ENCODE assay signal across 20 cellular contexts in the genomic region with DNA sequence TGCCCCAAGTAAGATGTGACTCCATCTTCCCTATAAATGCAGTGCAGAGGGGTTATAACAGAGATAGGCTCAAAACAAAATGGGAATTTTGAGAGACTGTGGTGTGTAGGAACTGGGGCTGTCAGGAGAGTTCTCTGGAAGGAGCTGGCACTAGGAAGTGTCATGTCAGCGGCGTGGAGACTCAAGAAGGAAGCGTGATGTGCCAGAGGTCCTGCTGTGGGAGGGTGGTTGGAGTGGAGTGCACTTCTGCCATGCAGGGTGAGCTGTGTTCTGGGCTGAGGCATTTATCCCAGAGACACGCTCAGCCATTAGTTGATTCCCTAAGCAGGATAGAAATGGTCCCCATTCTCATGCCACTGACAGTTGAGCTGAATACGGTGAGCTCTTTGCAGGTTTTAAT. TPM values are rescaled to one million over a fixed set of nuclear protein-coding genes. Genes with fewer than 3 reads are reported as not detected.
DNase-seq lines count a peak whose midpoint lies in the region; ATAC-seq and TF ChIP-seq lines count a peak whose summit lies in the region.
"Had no signal": no experiment of that assay in that cellular context is flagged by ENCODE, and none has a peak within 500 bp of the region (broad histone marks: within the 10 kb centered on the region; RNA-seq: fewer than 3 reads in every experiment).

No MANE protein-coding gene starts in this region.

- H2AFZ ChIP-seq in H9 (ENCODE audit: low read length), result no peak overlapping the region

- H4K8ac ChIP-seq in H9 (replicated peaks; ENCODE audit: insufficient read length, low read depth, low read length), result no peak overlapping the region

- H4K5ac ChIP-seq in H9 (ENCODE audit: insufficient read length, low read depth, low read length), result no peak overlapping the region

- H3K36me3 ChIP-seq in right lobe of liver (peaks cover 0 to 3% (median 0%) of the 10 kb centered on the region in 4 donors), upper lobe of right lung (no peaks in the 10 kb centered on the region)
- H3K36me3 ChIP-seq: BE2C had no signal

- no peak overlapping the region for H3K27ac Mint-ChIP-seq in H9
- H3K27ac Mint-ChIP-seq: CD4-positive, alpha-beta memory T cell had no signal

- H2BK5ac ChIP-seq in H9 (ENCODE audit: insufficient read length, low read length), result no peak overlapping the region

- no peaks in the 10 kb centered on the region for H3K23me2 ChIP-seq in H9 (ENCODE audit: insufficient read length, low read depth, low read length, poor library complexity, severe bottlenecking)

- no peak overlapping the region for H2BK12ac ChIP-seq in H9 (ENCODE audit: insufficient read length, low read depth, low read length)

- no peak overlapping the region for H2BK120ac ChIP-seq in H9 (ENCODE audit: low read depth, low read length, poor library complexity, severe bottlenecking)

- H3K56ac ChIP-seq in H9 (ENCODE audit: insufficient read length, low read depth, low read length), result no peak overlapping the region

- H4K20me1 ChIP-seq in H9 (ENCODE audit: control insufficient read depth, insufficient read depth, insufficient read length), result no peaks in the 10 kb centered on the region
- H4K20me1 ChIP-seq: BLaER1 treated with 17β-estradiol and CSF1 and Interleukin-3, amounts not matched to agents 10 nM and 100 nM had no signal

- intact Hi-C loops in right lobe of liver (cut with DNase I) (no loop called here), upper lobe of right lung (cut with DNase I) (no loop called here)

- H3K27me3 ChIP-seq in H9 (ENCODE audit: insufficient read depth, low read length) (no peaks in the 10 kb centered on the region), right lobe of liver (no peaks in the 10 kb centered on the region), upper lobe of right lung (no peaks in the 10 kb centered on the region)
- H3K27me3 ChIP-seq: BE2C; BLaER1 treated with 17β-estradiol and CSF1 and Interleukin-3, amounts not matched to agents 10 nM and 100 nM had no signal

- no peak overlapping the region for H2BK20ac ChIP-seq in H9 (ENCODE audit: low read depth, low read length, poor library complexity, severe bottlenecking)

- no CpG with 5 or more reads among the region's 5 CpGs for WGBS in H9 (ENCODE audit: extremely low coverage, insufficient read length, low lambda C conversion rate)
- 89% methylated on average over 4 of the region's 5 CpGs for WGBS in right lobe of liver (ENCODE audit: insufficient coverage, low coverage, low lambda C conversion rate, missing lambda C conversion rate)

- peaks cover 16 to 22% (median 19%) of the 10 kb centered on the region in 3 experiments for H3K36me3 Mint-ChIP-seq in H9 (ENCODE audit: insufficient read depth in 1 of 3, low read depth in 3 of 3)

- TF ChIP-seq CTCF in H9 (conservative IDR thresholded peaks at IDR 0.05) (no peak), right lobe of liver (IDR thresholded peaks at IDR 0.05) (no peak), upper lobe of right lung (IDR thresholded peaks at IDR 0.05) (no peak)

- H3K4me2 ChIP-seq in H9 (ENCODE audit: insufficient read depth, insufficient read length, low read length), result no peak overlapping the region
- H3K4me2 ChIP-seq: BLaER1 treated with 17β-estradiol and CSF1 and Interleukin-3, amounts not matched to agents 10 nM and 100 nM had no signal

- H3K4me1 Mint-ChIP-seq in H9, result no peaks in the 10 kb centered on the region
- H3K4me1 Mint-ChIP-seq: CD4-positive, alpha-beta memory T cell had no signal

- no peak overlapping the region for H3K4me3 Mint-ChIP-seq in H9
- H3K4me3 Mint-ChIP-seq: CD14-positive monocyte; CD4-positive, alpha-beta memory T cell had no signal

- no peak overlapping the region for H3K23ac ChIP-seq in H9 (ENCODE audit: insufficient read length, low read depth, low read length)

- H3K79me1 ChIP-seq in H9 (ENCODE audit: insufficient read depth, low read depth, low read length, poor library complexity, severe bottlenecking), result no peaks in the 10 kb centered on the region

- H3K79me2 ChIP-seq in H9 (ENCODE audit: insufficient read depth, low read length), result no peaks in the 10 kb centered on the region

- peak; percentile 49 for DNase-seq in activated effector memory CD4-positive, alpha-beta T cell treated with anti-CD3 and anti-CD28 coated beads, Interleukin-2, amount 50 U/mL, for 16 hours
- DNase-seq in activated effector memory CD4-positive, alpha-beta T cell treated with Interleukin-2 at 50 U/mL for 16 hours, result no peak
- DNase-seq in H9 (no peak), right lobe of liver (no peak), upper lobe of right lung (peak; percentile 26), Kasumi-1 (lab: John Stamatoyannopoulos, UW) (no peak)
- DNase-seq: BE2C; Calu3; CD4-positive, alpha-beta memory T cell; COR-L47; DMS53; DMS79 treated with DMSO at 0.1 percent for 48 hours; GF-D8; GOT3; HCEC 1CT had no signal

- TF ChIP-seq POLR2A in right lobe of liver (IDR thresholded peaks at IDR 0.05), result no peak

- H2AK5ac ChIP-seq in H9 (ENCODE audit: insufficient read length, low read length), result no peak overlapping the region

- no peak overlapping the region for H3K4ac ChIP-seq in H9 (ENCODE audit: low read depth, low read length)

- H3K27me3 Mint-ChIP-seq in H9 (ENCODE audit: low read depth), result peaks cover 2% of the 10 kb centered on the region

- peaks cover 23 to 25% of the 10 kb centered on the region in 2 experiments for H3K9me3 Mint-ChIP-seq in H9

- H3K27ac ChIP-seq in H9 (ENCODE audit: insufficient read length, low read depth, low read length) (no peak overlapping the region), right lobe of liver (peak overlapping the region in 2 of 3 donors; percentile 75 to 78), upper lobe of right lung (no peak overlapping the region)
- H3K27ac ChIP-seq: 22Rv1; BLaER1 treated with 17β-estradiol and CSF1 and Interleukin-3, amounts not matched to agents 10 nM and 100 nM had no signal

- no peak overlapping the region for H3K18ac ChIP-seq in H9 (ENCODE audit: insufficient read length, low read depth, low read length)

- 0 out of 2 replicates have a peak overlapping the region, but pooled peaks have one; percentile 8 for H3K14ac ChIP-seq in H9 (ENCODE audit: insufficient read depth, low read length)

- no peak overlapping the region for H2BK15ac ChIP-seq in H9 (ENCODE audit: low read depth, low read length)

- H3K9me3 ChIP-seq in H9 (ENCODE audit: control insufficient read depth, low read depth, low read length), result peaks cover 15% of the 10 kb centered on the region
- H3K9me3 ChIP-seq in right lobe of liver, result peaks cover 0 to 3% (median 0%) of the 10 kb centered on the region in 4 donors
- peaks cover 7% of the 10 kb centered on the region for H3K9me3 ChIP-seq in upper lobe of right lung
- H3K9me3 ChIP-seq: BE2C had no signal

- no peak overlapping the region for H4K91ac ChIP-seq in H9 (ENCODE audit: insufficient read length, low read depth, low read length)

- H3K9ac ChIP-seq in H9 (ENCODE audit: extremely low read depth, insufficient read length, low read length), result no peak overlapping the region
- H3K9ac ChIP-seq: BLaER1 treated with 17β-estradiol and CSF1 and Interleukin-3, amounts not matched to agents 10 nM and 100 nM had no signal

- H3K4me3 ChIP-seq in right lobe of liver (no peak overlapping the region), upper lobe of right lung (no peak overlapping the region)
- H3K4me3 ChIP-seq: BLaER1 treated with 17β-estradiol and CSF1 and Interleukin-3, amounts not matched to agents 10 nM and 100 nM had no signal

- H3K4me1 ChIP-seq in H9 (ENCODE audit: insufficient read depth, low read length) (no peaks in the 10 kb centered on the region), right lobe of liver (peaks cover 0 to 25% (median 3%) of the 10 kb centered on the region in 4 donors), upper lobe of right lung (no peaks in the 10 kb centered on the region)
- H3K4me1 ChIP-seq: BE2C; BLaER1 treated with 17β-estradiol and CSF1 and Interleukin-3, amounts not matched to agents 10 nM and 100 nM had no signal

- ATAC-seq in right lobe of liver (no peak), upper lobe of right lung (peak; percentile 57), GM21786 (IDR thresholded peaks at IDR 0.05; ENCODE audit: unreplicated experiment) (no peak), HG03280 (IDR thresholded peaks at IDR 0.05; ENCODE audit: unreplicated experiment) (no peak)

- no peak overlapping the region for H3T11ph ChIP-seq in H9 (ENCODE audit: low read length)

RNA-seq across cellular contexts. Expression of gene GLT1D1, which starts 19.0 kb away (rescaled TPM):
- total RNA-seq in H9 (2021) (6.7 and 7.0 TPM in 2 replicates), right lobe of liver (10 to 100 TPM; 14.9 to 21.9 (median 20.2) TPM), upper lobe of right lung (3.5 TPM)
- total RNA-seq: Calu3; CD4-positive, alpha-beta memory T cell had no signal

RNA-seq across cellular contexts. Expression of gene SLC15A4, which starts 48.5 kb away (rescaled TPM):
- total RNA-seq in H9 (2021) (21.6 and 23.0 TPM in 2 replicates), right lobe of liver (10 to 100 TPM; 10.7 to 49.2 (median 25.5) TPM), upper lobe of right lung (31.3 TPM)

Comparison
In these comparisons a context has a peak if more than half of its experiments do, and no peak if none do; other contexts are left out.
1. DNase-seq: peak in activated effector memory CD4-positive, alpha-beta T cell treated with anti-CD3 and anti-CD28 coated beads, Interleukin-2, amount 50 U/mL, for 16 hours (single experiment) and upper lobe of right lung (single experiment); none in activated effector memory CD4-positive, alpha-beta T cell treated with Interleukin-2 at 50 U/mL for 16 hours (single experiment), H9 (single experiment), right lobe of liver (0 of 3) and Kasumi-1 (0 of 2).
2. H3K27ac ChIP-seq: peak in right lobe of liver (2 of 3); none in H9 (single experiment) and upper lobe of right lung (single experiment).